ENCODE assay signal across 8 cellular contexts in genomic region chr18:812673-813404, GRCh38. TPM values are rescaled to one million over a fixed set of nuclear protein-coding genes. Genes with fewer than 3 reads are reported as not detected.
A peak's percentile ranks its signal among the peaks of the same experiment; 100 is the strongest.
DNase-seq lines count a peak whose midpoint lies in the region; ATAC-seq and TF ChIP-seq lines count a peak whose summit lies in the region.

No MANE protein-coding gene starts in this region.

- H3K27me3 ChIP-seq in HUES48 (ENCODE audit: control insufficient read depth, insufficient read depth, low read length) (no peaks in the 10 kb centered on the region), adipocyte (replicated peaks; ENCODE audit: control insufficient read depth, insufficient read depth, low read length) (no peaks in the 10 kb centered on the region), right atrium auricular region (no peaks in the 10 kb centered on the region), aorta (ENCODE audit: control insufficient read depth in 1 of 2, insufficient read depth in 2 of 2, low read length in 1 of 2) (no peaks in the 10 kb centered on the region)

- H3K36me3 ChIP-seq in HUES48 (ENCODE audit: control insufficient read depth, insufficient read depth, low read length): no peaks in the 10 kb centered on the region
- no peaks in the 10 kb centered on the region for H3K36me3 ChIP-seq in adipocyte (ENCODE audit: control insufficient read depth, insufficient read depth, low read length, severe bottlenecking)
- H3K36me3 ChIP-seq in right atrium auricular region: no peaks in the 10 kb centered on the region
- no peaks in the 10 kb centered on the region for H3K36me3 ChIP-seq in aorta (ENCODE audit: control insufficient read depth in 1 of 2, insufficient read depth in 2 of 2, low read length in 1 of 2)

- H3K4me1 ChIP-seq in HUES48 (ENCODE audit: control insufficient read depth, insufficient read depth, low read length) (peaks cover 26% of the 10 kb centered on the region), adipocyte (ENCODE audit: control insufficient read depth, insufficient read depth, low read length) (peaks cover 23% of the 10 kb centered on the region), right atrium auricular region (peaks cover 0 to 28% of the 10 kb centered on the region in 2 donors), aorta (ENCODE audit: control insufficient read depth in 1 of 2, insufficient read depth in 2 of 2, low read length in 2 of 2) (no peaks in the 10 kb centered on the region)

- no peak for TF ChIP-seq CTCF in right atrium auricular region (IDR thresholded peaks at IDR 0.05)

- WGBS in aorta, 2 donors: 5 to 7% methylated on average over 33 of the region's 33 CpGs

- intact Hi-C loops in aorta (cut with DNase I): loop anchor here in 1 of 2 donors (2.0 kb wide), 1 partner anchor 100 kb away; the partner anchor contains the start of gene ENOSF1

- no peaks in the 10 kb centered on the region for H3K9me3 ChIP-seq in HUES48 (ENCODE audit: control insufficient read depth, insufficient read depth, low read length)
- no peaks in the 10 kb centered on the region for H3K9me3 ChIP-seq in adipocyte (ENCODE audit: control insufficient read depth, low read length)
- H3K9me3 ChIP-seq in right atrium auricular region: no peaks in the 10 kb centered on the region
- no peaks in the 10 kb centered on the region for H3K9me3 ChIP-seq in aorta (ENCODE audit: control insufficient read depth, low read length)

- H3K9ac ChIP-seq in HUES48 (ENCODE audit: low read depth, low read length): peak overlapping the region; percentile 88
- H3K9ac ChIP-seq in adipocyte (ENCODE audit: low read length): peak overlapping the region; percentile 91

- H3K27ac ChIP-seq in HUES48 (ENCODE audit: low read depth, low read length) (peak overlapping the region; percentile 100), right atrium auricular region (peak overlapping the region; percentile 95 to 98), aorta (ENCODE audit: low read depth in 1 of 2, low read length in 2 of 2) (peak overlapping the region; percentile 38 to 89)

- peak; percentile 39 for ATAC-seq in GM21381 (IDR thresholded peaks at IDR 0.05; ENCODE audit: unreplicated experiment)
- peak; percentile 75 for ATAC-seq in aorta (ENCODE audit: low FRiP score)

- DNase-seq in COR-L47 (lab: John Stamatoyannopoulos, UW) (peak; percentile 59), SW480 (ENCODE audit: low spot score) (peak; percentile 65), adipocyte (ENCODE audit: low read depth) (peak; percentile 81), right atrium auricular region (ENCODE audit: low spot score) (peak; percentile 89), renal cortical epithelial cell (ENCODE audit: low read depth) (peak; percentile 74), aorta (peak; percentile 87 to 92)

- H3K4me3 ChIP-seq in HUES48 (ENCODE audit: low read depth, low read length) (peak overlapping the region; percentile 86), adipocyte (ENCODE audit: low read length) (peak overlapping the region; percentile 94), right atrium auricular region (peak overlapping the region; percentile 80 to 81), aorta (ENCODE audit: low read length in 2 of 2) (peak overlapping the region; percentile 43 to 87)

RNA-seq across cellular contexts. Expression of gene YES1, which starts 0.8 kb away (rescaled TPM):
- total RNA-seq in right atrium auricular region (10 to 100 TPM; 20.3 to 37.3 TPM), renal cortical epithelial cell (173 and 253 TPM in 2 replicates), aorta (10 to 100 TPM; 30.1 to 37.0 TPM)
- polyA plus RNA-seq in aorta: 10 to 100 TPM in 1 of 2 donors, 1 to 10 TPM in 1; 8.9 to 26.5 TPM

Comparison
In these comparisons a context has a peak if more than half of its experiments do, and no peak if none do; other contexts are left out.
1. Peak in every context shown above with its lines: DNase-seq, ATAC-seq, H3K4me3 ChIP-seq and H3K27ac ChIP-seq.